Comparison of ENCODE assay signal across 25 cellular contexts in genomic region chr9:130921483-130921806, GRCh38. TPM values are rescaled to one million over a fixed set of nuclear protein-coding genes. Genes with fewer than 3 reads are reported as not detected.
"Had no signal": no experiment of that assay in that cellular context is flagged by ENCODE, and none has a peak within 500 bp of the region (broad histone marks: within the 10 kb centered on the region; RNA-seq: fewer than 3 reads in every experiment).

No MANE protein-coding gene starts in this region.

- H3K4me1 Mint-ChIP-seq: naive B cell had no signal

- H3K4me3 ChIP-seq: hepatocyte, lung, psoas muscle, right atrium auricular region, sigmoid colon, skin epidermis, stomach had no signal

- ATAC-seq: left cardiac atrium, left ventricle myocardium superior, psoas muscle had no signal

- H3K4me1 ChIP-seq: parathyroid adenoma, psoas muscle, right atrium auricular region had no signal

- H3K9me3 Mint-ChIP-seq: dendritic cell treated with granulocyte-macrophage colony-stimulating factor and Interleukin-4, amounts not matched to agents 40 ng/mL and 50 ng/mL, for 4 days; naive B cell; neural crest cell had no signal

- H3K27ac ChIP-seq: hepatocyte, parathyroid adenoma, psoas muscle, right atrium auricular region, sigmoid colon, skin epidermis, stomach had no signal

- H3K27me3 ChIP-seq: hepatocyte, right atrium auricular region had no signal

- H3K4me3 Mint-ChIP-seq: dendritic cell treated with granulocyte-macrophage colony-stimulating factor and Interleukin-4, amounts not matched to agents 40 ng/mL and 50 ng/mL, for 4 days; naive B cell; neural crest cell had no signal

- H3K4me2 ChIP-seq: hepatocyte had no signal

- H3K36me3 ChIP-seq: right atrium auricular region, sigmoid colon, stomach had no signal

- H3K27ac Mint-ChIP-seq: dendritic cell treated with granulocyte-macrophage colony-stimulating factor and Interleukin-4, amounts not matched to agents 40 ng/mL and 50 ng/mL, for 4 days; naive B cell had no signal

- H3K79me2 ChIP-seq: hepatocyte, parathyroid adenoma had no signal

- H3K36me3 Mint-ChIP-seq: naive B cell had no signal

- DNase-seq: cerebellar nuclear complex; erythroblast; foreskin melanocyte; head of caudate nucleus; kidney; left cardiac atrium; left ventricle myocardium superior; mesenchymal stem cell; naive B cell; occipital lobe; psoas muscle; sigmoid colon; stimulated activated naive CD4-positive, alpha-beta T cell; stomach; substantia nigra; trophoblast cell had no signal

- H2AFZ ChIP-seq: hepatocyte, parathyroid adenoma had no signal

RNA-seq across cellular contexts. Expression of gene FIBCD1, which starts 17.6 kb away (rescaled TPM):
- total RNA-seq: endothelial cell of umbilical vein, psoas muscle had no signal
- polyA plus RNA-seq: hepatocyte had no signal

RNA-seq across cellular contexts. Expression of gene QRFP, which starts 24.8 kb away (rescaled TPM):
- total RNA-seq: endothelial cell of umbilical vein, hepatocyte, kidney, left cardiac atrium, left ventricle myocardium superior, lung, neural crest cell, occipital lobe, psoas muscle, right atrium auricular region, sigmoid colon, stomach, urinary bladder had no signal
- polyA plus RNA-seq: endothelial cell of umbilical vein, stomach had no signal
